16 cellular contexts compared by ENCODE assay signal in genomic region chr3:41126475-41126874, GRCh38.
DNase-seq lines count a peak whose midpoint lies in the region; ATAC-seq and TF ChIP-seq lines count a peak whose summit lies in the region.
"Had no signal": no experiment of that assay in that cellular context is flagged by ENCODE, and none has a peak within 500 bp of the region (broad histone marks: within the 10 kb centered on the region; RNA-seq: fewer than 3 reads in every experiment).

No MANE protein-coding gene starts in this region.

- H3K27ac ChIP-seq in VCaP (peak overlapping the region; percentile 59), coronary artery (no peak overlapping the region), trophoblast cell (ENCODE audit: low read depth, low read length) (no peak overlapping the region)

- H3K18ac ChIP-seq in trophoblast cell (ENCODE audit: low read length), result no peak overlapping the region

- H3K4ac ChIP-seq in trophoblast cell (ENCODE audit: low read depth, low read length), result no peak overlapping the region

- H2AFZ ChIP-seq in trophoblast cell (ENCODE audit: insufficient read depth, low read length, poor library complexity), result no peak overlapping the region

- H3K79me1 ChIP-seq in trophoblast cell (ENCODE audit: low read length), result peaks cover 4% of the 10 kb centered on the region

- H2BK120ac ChIP-seq in trophoblast cell (ENCODE audit: insufficient read depth, low read length, poor library complexity), result no peak overlapping the region

- H4K12ac ChIP-seq in trophoblast cell (ENCODE audit: low read depth, low read length), result no peak overlapping the region

- peak overlapping the region; percentile 80 for H2BK12ac ChIP-seq in trophoblast cell (ENCODE audit: low read length)

- no peaks in the 10 kb centered on the region for H3K27me3 ChIP-seq in trophoblast cell (ENCODE audit: insufficient read depth, low read length)
- H3K27me3 ChIP-seq: BE2C had no signal

- H3K14ac ChIP-seq in trophoblast cell (ENCODE audit: low read length), result no peak overlapping the region

- peak; percentile 28 for DNase-seq in coronary artery (ENCODE audit: low spot score)
- DNase-seq in trophoblast cell, result no peak
- no peak for DNase-seq in T1000 (lab: John Stamatoyannopoulos, UW)
- no peak for DNase-seq in activated CD4-positive, alpha-beta T cell treated with anti-CD3 and anti-CD28 coated beads for 48 hours
- DNase-seq: ACHN; BE2C; CD4-positive, CD25-positive, alpha-beta regulatory T cell; CD8-positive, alpha-beta memory T cell; COR-L47; DMS 273 treated with DMSO at 0.1 percent for 48 hours; DMS53; DND-41; EL had no signal

- TF ChIP-seq CTCF in VCaP (conservative IDR thresholded peaks at IDR 0.05) (no peak), coronary artery (IDR thresholded peaks at IDR 0.05) (no peak)

- H4K8ac ChIP-seq in trophoblast cell (ENCODE audit: low read depth, low read length), result no peak overlapping the region

- H3K9ac ChIP-seq in trophoblast cell (ENCODE audit: low read length), result no peak overlapping the region

- H2AK5ac ChIP-seq in trophoblast cell (ENCODE audit: low read length), result no peak overlapping the region

- peaks cover 1% of the 10 kb centered on the region for H3K79me2 ChIP-seq in trophoblast cell (ENCODE audit: control insufficient read depth, insufficient read depth, low read length, poor library complexity)

- no peaks in the 10 kb centered on the region for H3K36me3 ChIP-seq in trophoblast cell (ENCODE audit: control insufficient read depth in 1 of 2, insufficient read depth in 2 of 2, low read length in 2 of 2)
- H3K36me3 ChIP-seq: BE2C, HAP-1 had no signal

- no peak overlapping the region for H3K23ac ChIP-seq in trophoblast cell (ENCODE audit: low read length)

- peaks cover 4% of the 10 kb centered on the region for H3K9me3 ChIP-seq in trophoblast cell (ENCODE audit: insufficient read depth, low read depth, low read length)
- H3K9me3 ChIP-seq: BE2C, HAP-1 had no signal

- H3K4me3 ChIP-seq in coronary artery, result no peak overlapping the region
- no peak overlapping the region for H3K4me3 ChIP-seq in trophoblast cell (ENCODE audit: low read depth, low read length)
- H3K4me3 ChIP-seq: HAP-1 had no signal

- no peak for ATAC-seq in esophagus mucosa

- WGBS in trophoblast cell (ENCODE audit: extremely low coverage, insufficient coverage, insufficient read length), result no CpG with 5 or more reads among the region's 4 CpGs

- no peak overlapping the region for H4K91ac ChIP-seq in trophoblast cell (ENCODE audit: low read depth, low read length)

- H2BK5ac ChIP-seq in trophoblast cell (ENCODE audit: low read depth, low read length, poor library complexity), result no peak overlapping the region

- H3K4me2 ChIP-seq in trophoblast cell (ENCODE audit: low read length), result no peak overlapping the region

- H3K4me1 ChIP-seq in trophoblast cell (ENCODE audit: control insufficient read depth in 1 of 2, insufficient read depth in 2 of 2, low read length in 2 of 2), result peaks cover 2 to 6% of the 10 kb centered on the region in 2 experiments
- H3K4me1 ChIP-seq: BE2C, HAP-1 had no signal
